ENCODE assay signal across 7 cellular contexts in the genomic region with DNA sequence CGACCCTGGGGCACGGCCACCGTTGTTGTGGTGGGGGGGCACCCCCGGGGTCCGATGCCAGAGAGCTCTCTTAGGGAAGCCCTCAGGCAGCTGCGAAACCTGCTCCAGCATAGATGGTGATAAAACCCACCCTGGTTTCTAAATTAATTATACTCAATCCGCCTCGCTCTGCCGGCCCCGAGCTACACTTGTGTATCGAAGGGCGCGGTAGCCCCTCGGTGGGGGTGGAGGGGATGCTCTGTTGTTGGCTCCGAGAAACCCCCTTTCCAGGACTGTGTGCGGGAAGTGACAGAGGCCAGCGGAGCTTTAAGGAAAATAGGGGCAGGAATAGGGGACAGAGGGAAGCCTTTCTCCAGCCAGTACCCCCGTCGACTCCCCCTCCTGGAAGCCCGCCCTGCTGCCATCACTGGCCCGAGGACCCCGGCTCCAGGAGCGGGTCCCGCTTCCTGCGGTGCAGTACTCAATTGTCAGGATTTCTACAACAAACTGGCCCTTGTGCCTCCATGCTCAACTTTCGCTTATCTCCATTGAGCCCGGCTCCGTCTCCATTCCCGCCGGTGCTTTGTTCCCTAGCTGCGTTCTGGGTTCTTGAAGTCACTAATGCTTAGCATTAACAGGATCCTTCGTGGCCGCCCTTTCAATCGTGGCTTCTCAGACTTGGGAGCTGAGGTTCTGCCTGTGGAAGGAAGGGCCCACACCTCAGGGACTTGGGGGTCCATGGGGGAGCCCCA.
DNase-seq lines count a peak whose midpoint lies in the region; ATAC-seq and TF ChIP-seq lines count a peak whose summit lies in the region.

No MANE protein-coding gene starts in this region.

- intact Hi-C loops in left ventricle myocardium superior (cut with micrococcal nuclease) = no loop called here

- peaks cover 0 to 8% (median 0%) of the 10 kb centered on the region in 3 donors for H3K27me3 ChIP-seq in skeletal muscle tissue (ENCODE audit: control insufficient read depth in 3 of 3, insufficient read depth in 3 of 3, low read length in 3 of 3)

- H3K36me3 ChIP-seq in SK-N-MC (ENCODE audit: insufficient read depth, low read length) = no peaks in the 10 kb centered on the region
- no peaks in the 10 kb centered on the region for H3K36me3 ChIP-seq in skeletal muscle tissue (ENCODE audit: control insufficient read depth in 3 of 3, insufficient read depth in 3 of 3, low read length in 3 of 3)

- H3K27ac ChIP-seq in SK-N-MC = no peak overlapping the region
- no peak overlapping the region for H3K27ac ChIP-seq in skeletal muscle tissue (ENCODE audit: low read depth, low read length)

- H3K9ac ChIP-seq in SK-N-MC (ENCODE audit: insufficient read length) (peak overlapping the region; percentile 63), skeletal muscle tissue (ENCODE audit: low read depth in 1 of 3, low read length in 3 of 3) (peak overlapping the region in 2 of 3 donors; percentile 23 to 54)

- H3K4me3 ChIP-seq in HFF-Myc (replicated peaks; ENCODE audit: low read depth, low read length) = peak overlapping the region; percentile 34
- peak overlapping the region; percentile 69 for H3K4me3 ChIP-seq in SK-N-MC
- H3K4me3 ChIP-seq in skeletal muscle tissue (ENCODE audit: low read length in 3 of 3) = peak overlapping the region; percentile 27 to 52 (median 30)

- no peak for TF ChIP-seq CTCF in HFF-Myc (IDR thresholded peaks at IDR 0.05; ENCODE audit: low read depth, low read length, missing control alignments)

- ATAC-seq in left ventricle myocardium superior (peak; percentile 5), GM18861 (IDR thresholded peaks at IDR 0.05; ENCODE audit: unreplicated experiment) (no peak)

- DNase-seq in HFF-Myc (ENCODE audit: extremely low read depth, low read depth) = no peak
- DNase-seq in SK-N-MC (ENCODE audit: low read depth, low spot score) = no peak
- DNase-seq in left ventricle myocardium superior = no peak
- no peak for DNase-seq in OCI-M2 (lab: John Stamatoyannopoulos, UW; ENCODE audit: unreplicated experiment)
- DNase-seq in midbrain (lab: John Stamatoyannopoulos, UW) = no peak

- no peaks in the 10 kb centered on the region for H3K9me3 ChIP-seq in SK-N-MC (ENCODE audit: low read depth, low read length)
- peaks cover 0 to 4% (median 0%) of the 10 kb centered on the region in 3 donors for H3K9me3 ChIP-seq in skeletal muscle tissue (ENCODE audit: control insufficient read depth in 3 of 3, low read length in 3 of 3)

- peaks cover 4 to 12% (median 10%) of the 10 kb centered on the region in 3 donors for H3K4me1 ChIP-seq in skeletal muscle tissue (ENCODE audit: control insufficient read depth in 3 of 3, insufficient read depth in 3 of 3, low read length in 3 of 3)
